8 cellular contexts compared by ENCODE assay signal in genomic region chr18:8706981-8707940, GRCh38. TPM values are rescaled to one million over a fixed set of nuclear protein-coding genes. Genes with fewer than 3 reads are reported as not detected.
DNase-seq lines count a peak whose midpoint lies in the region; ATAC-seq and TF ChIP-seq lines count a peak whose summit lies in the region.

No MANE protein-coding gene starts in this region.

- no peaks in the 10 kb centered on the region for H3K9me3 Mint-ChIP-seq in activated T-cell treated with anti-CD3 and anti-CD28 coated beads, Interleukin-2, amount 50 U/mL, for 24 hours

- H3K27me3 Mint-ChIP-seq in activated T-cell treated with anti-CD3 and anti-CD28 coated beads, Interleukin-2, amount 50 U/mL, for 24 hours, result peaks cover 55% of the 10 kb centered on the region

- peaks cover 7% of the 10 kb centered on the region for H4K20me1 ChIP-seq in neural cell (ENCODE audit: insufficient read depth)

- no peaks in the 10 kb centered on the region for H3K36me3 ChIP-seq in neural cell (ENCODE audit: insufficient read depth, low read length)

- DNase-seq in EL (peak; percentile 83), NCI-H1417 (lab: John Stamatoyannopoulos, UW) (peak; percentile 56 to 91 (median 90)), fibroblast of villous mesenchyme (ENCODE audit: low read depth) (peak; percentile 84), NCI-H187 (lab: John Stamatoyannopoulos, UW) (no peak)
- peak; percentile 34 for DNase-seq in activated T-cell treated with anti-CD3 and anti-CD28 coated beads, Interleukin-2, amount 50 U/mL, for 24 hours

- H3K9me3 ChIP-seq in neural cell (ENCODE audit: low read length), result no peaks in the 10 kb centered on the region

- peak overlapping the region; percentile 71 for H3K4me3 Mint-ChIP-seq in activated T-cell treated with anti-CD3 and anti-CD28 coated beads, Interleukin-2, amount 50 U/mL, for 24 hours

- H3K4me3 ChIP-seq in fibroblast of villous mesenchyme (ENCODE audit: low read depth, low read length) (peak overlapping the region; percentile 78), neural cell (ENCODE audit: low read length) (peak overlapping the region; percentile 77)

- no peak for TF ChIP-seq EP300 in neural cell (conservative IDR thresholded peaks at IDR 0.05; ENCODE audit: poor library complexity, severe bottlenecking)

- H2AFZ ChIP-seq in neural cell (ENCODE audit: low read depth, low read length), result no peak overlapping the region

- no peaks in the 10 kb centered on the region for H3F3A ChIP-seq in neural cell (ENCODE audit: insufficient read depth, low read length, poor library complexity, severe bottlenecking)

- H3K9me2 ChIP-seq in neural cell (ENCODE audit: insufficient read depth, low read length), result no peaks in the 10 kb centered on the region

- H3K27ac ChIP-seq in neural cell (ENCODE audit: low read length), result peak overlapping the region; percentile 37

- peak; percentile 62 for TF ChIP-seq RAD21 in neural cell (conservative IDR thresholded peaks at IDR 0.05)

- peak; percentile 37 for TF ChIP-seq CTCF in fibroblast of villous mesenchyme (IDR thresholded peaks at IDR 0.05; ENCODE audit: insufficient read depth, low read depth, low read length)
- TF ChIP-seq CTCF in neural cell (IDR thresholded peaks at IDR 0.05; ENCODE audit: poor library complexity, severe bottlenecking), result peak; percentile 72

- peak overlapping the region; percentile 84 for H3K4me2 ChIP-seq in neural cell (ENCODE audit: low read length)

- no peaks in the 10 kb centered on the region for H3K27me3 ChIP-seq in neural cell (ENCODE audit: insufficient read depth, low read depth, low read length)

- ATAC-seq in HG03432 (IDR thresholded peaks at IDR 0.05; ENCODE audit: unreplicated experiment) (no peak), HG03378 (IDR thresholded peaks at IDR 0.05; ENCODE audit: unreplicated experiment) (no peak)

- H3K79me2 ChIP-seq in neural cell (replicated peaks; ENCODE audit: insufficient read depth, low read length), result peaks cover 28% of the 10 kb centered on the region

- H3K27ac Mint-ChIP-seq in activated T-cell treated with anti-CD3 and anti-CD28 coated beads, Interleukin-2, amount 50 U/mL, for 24 hours, result no peak overlapping the region

- peaks cover 19% of the 10 kb centered on the region for H3K4me1 Mint-ChIP-seq in activated T-cell treated with anti-CD3 and anti-CD28 coated beads, Interleukin-2, amount 50 U/mL, for 24 hours (ENCODE audit: low read depth)

- H3K36me3 Mint-ChIP-seq in activated T-cell treated with anti-CD3 and anti-CD28 coated beads, Interleukin-2, amount 50 U/mL, for 24 hours (ENCODE audit: low read depth), result peaks cover 2% of the 10 kb centered on the region

- H3K9ac ChIP-seq in neural cell (ENCODE audit: low read length), result peak overlapping the region; percentile 68

TF ChIP-seq in neural cell, 6 proteins besides CTCF, POLR2A, EP300 and RAD21:
- peak; percentile 81 for TF ChIP-seq MXI1 (conservative IDR thresholded peaks at IDR 0.05; ENCODE audit: poor library complexity, severe bottlenecking)
- peak; percentile 79 for TF ChIP-seq SMC3 (conservative IDR thresholded peaks at IDR 0.05; ENCODE audit: poor library complexity)
- peak; percentile 17 for TF ChIP-seq REST (IDR thresholded peaks at IDR 0.05; ENCODE audit: borderline replicate concordance)
- TF ChIP-seq TAF1 (IDR thresholded peaks at IDR 0.05; ENCODE audit: low read depth), result no peak
- TF ChIP-seq POLR2AphosphoS5 (IDR thresholded peaks at IDR 0.05), result peak; percentile 16

RNA-seq across cellular contexts. Expression of gene MTCL1, which starts 1.9 kb away (rescaled TPM):
- 59.6 and 80.5 TPM in 2 replicates for total RNA-seq in fibroblast of villous mesenchyme
- polyA plus RNA-seq in neural cell, result 20.8 and 23.1 TPM in 2 replicates
- polyA minus RNA-seq in neural cell, result 44.6 and 51.3 TPM in 2 replicates

Comparison
In these comparisons a context has a peak if more than half of its experiments do, and no peak if none do; other contexts are left out.
1. DNase-seq: peak in EL (single experiment), NCI-H1417 (3 of 3), activated T-cell treated with anti-CD3 and anti-CD28 coated beads, Interleukin-2, amount 50 U/mL, for 24 hours (single experiment) and fibroblast of villous mesenchyme (single experiment); none in NCI-H187 (0 of 2).